In the genomic region with DNA sequence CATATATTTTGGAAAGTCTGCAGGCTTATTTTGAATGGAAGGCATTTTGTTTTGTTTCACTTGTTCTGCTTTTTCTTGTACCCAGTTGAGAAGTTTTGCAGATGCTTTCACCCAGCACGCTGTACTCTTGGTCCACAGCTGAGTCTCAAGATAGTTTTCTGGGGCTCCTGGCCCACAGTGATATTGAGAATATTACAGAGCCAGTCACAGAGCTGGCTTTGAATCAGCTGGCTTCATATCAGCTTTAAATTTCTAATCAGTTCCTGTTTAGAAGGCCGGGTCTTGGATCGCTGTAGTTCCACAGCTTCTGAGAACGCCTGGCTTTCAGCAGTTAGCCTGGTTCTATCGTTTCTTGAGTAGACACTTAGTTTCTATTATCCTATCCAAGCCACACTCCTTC, we compare ENCODE assay signal across 27 cellular contexts. TPM values are rescaled to one million over a fixed set of nuclear protein-coding genes. Genes with fewer than 3 reads are reported as not detected.
DNase-seq lines count a peak whose midpoint lies in the region; ATAC-seq lines count a peak whose summit lies in the region.
"Had no signal": no experiment of that assay in that cellular context is flagged by ENCODE, and none has a peak within 500 bp of the region (broad histone marks: within the 10 kb centered on the region; RNA-seq: fewer than 3 reads in every experiment).

No MANE protein-coding gene starts in this region.

- H3K4me3 ChIP-seq in CD4-positive, CD25-positive, alpha-beta regulatory T cell (ENCODE audit: low read depth, low read length): no peak overlapping the region
- H3K4me3 ChIP-seq: esophagus muscularis mucosa, pancreas, stomach, thyroid gland had no signal

- H3K4me3 Mint-ChIP-seq in activated CD4-positive, alpha-beta T cell treated with anti-CD3 and anti-CD28 coated beads, Interleukin-2, amount 10 ng/mL, durations not matched to agents 24 days and 14 days: peak overlapping the region; percentile 69
- peak overlapping the region in 3 of 4 donors; percentile 19 to 77 (median 47) for H3K4me3 Mint-ChIP-seq in CD4-positive, CD25-positive, alpha-beta regulatory T cell
- H3K4me3 Mint-ChIP-seq in activated CD4-positive, alpha-beta memory T cell treated with anti-CD3 and anti-CD28 coated beads for 36 hours: peak overlapping the region; percentile 71
- H3K4me3 Mint-ChIP-seq in activated naive CD8-positive, alpha-beta T cell treated with anti-CD3 and anti-CD28 coated beads, Interleukin-2, amount 50 U/mL, for 24 hours: peak overlapping the region; percentile 58
- H3K4me3 Mint-ChIP-seq: brain, memory B cell, neural crest cell, WTC11 had no signal

- peaks cover 32% of the 10 kb centered on the region for H3K4me1 Mint-ChIP-seq in activated CD4-positive, alpha-beta T cell treated with anti-CD3 and anti-CD28 coated beads, Interleukin-2, amount 10 ng/mL, durations not matched to agents 24 days and 14 days
- peaks cover 0 to 27% (median 6%) of the 10 kb centered on the region in 4 donors for H3K4me1 Mint-ChIP-seq in CD4-positive, CD25-positive, alpha-beta regulatory T cell
- H3K4me1 Mint-ChIP-seq in activated CD4-positive, alpha-beta memory T cell treated with anti-CD3 and anti-CD28 coated beads for 36 hours (ENCODE audit: low read depth): peaks cover 37% of the 10 kb centered on the region
- H3K4me1 Mint-ChIP-seq in activated naive CD8-positive, alpha-beta T cell treated with anti-CD3 and anti-CD28 coated beads, Interleukin-2, amount 50 U/mL, for 24 hours: peaks cover 28% of the 10 kb centered on the region
- H3K4me1 Mint-ChIP-seq: brain, memory B cell had no signal

- ATAC-seq in CD4-positive, CD25-positive, alpha-beta regulatory T cell (ENCODE audit: low read depth in 2 of 2): no peak
- ATAC-seq in activated naive CD8-positive, alpha-beta T cell treated with anti-CD3 and anti-CD28 coated beads, Interleukin-2, amount 50 U/mL, for 24 hours: no peak
- ATAC-seq: left lobe of liver, WTC11 had no signal

- H3K27me3 ChIP-seq in CD4-positive, CD25-positive, alpha-beta regulatory T cell (ENCODE audit: control insufficient read depth, insufficient read depth, low read length): peaks cover 3% of the 10 kb centered on the region
- H3K27me3 ChIP-seq: pancreas, thyroid gland had no signal

- intact Hi-C loops in activated CD4-positive, alpha-beta T cell treated with anti-CD3 and anti-CD28 coated beads, Interleukin-2, amount 10 ng/mL, durations not matched to agents 24 days and 14 days (cut with micrococcal nuclease): no loop called here
- intact Hi-C loops in activated CD4-positive, alpha-beta memory T cell treated with anti-CD3 and anti-CD28 coated beads for 36 hours (cut with micrococcal nuclease): no loop called here

- H3K4me1 ChIP-seq in CD4-positive, CD25-positive, alpha-beta regulatory T cell (ENCODE audit: control insufficient read depth, insufficient read depth, low read length, poor library complexity, severe bottlenecking): no peaks in the 10 kb centered on the region
- H3K4me1 ChIP-seq: esophagus muscularis mucosa, pancreas, stomach, thyroid gland had no signal

- H3K27ac Mint-ChIP-seq in activated CD4-positive, alpha-beta T cell treated with anti-CD3 and anti-CD28 coated beads, Interleukin-2, amount 10 ng/mL, durations not matched to agents 24 days and 14 days: peak overlapping the region; percentile 0
- H3K27ac Mint-ChIP-seq in CD4-positive, CD25-positive, alpha-beta regulatory T cell: peak overlapping the region in 1 of 3 donors; percentile 84
- H3K27ac Mint-ChIP-seq in activated CD4-positive, alpha-beta memory T cell treated with anti-CD3 and anti-CD28 coated beads for 36 hours: peak overlapping the region; percentile 70
- H3K27ac Mint-ChIP-seq in activated naive CD8-positive, alpha-beta T cell treated with anti-CD3 and anti-CD28 coated beads, Interleukin-2, amount 50 U/mL, for 24 hours: peak overlapping the region; percentile 53
- H3K27ac Mint-ChIP-seq: brain, memory B cell, WTC11 had no signal

- H3K36me3 ChIP-seq in CD4-positive, CD25-positive, alpha-beta regulatory T cell (ENCODE audit: control insufficient read depth, insufficient read depth, low read length): no peaks in the 10 kb centered on the region
- H3K36me3 ChIP-seq: esophagus muscularis mucosa, pancreas, stomach, thyroid gland had no signal

- no peaks in the 10 kb centered on the region for H3K9me3 Mint-ChIP-seq in activated CD4-positive, alpha-beta T cell treated with anti-CD3 and anti-CD28 coated beads, Interleukin-2, amount 10 ng/mL, durations not matched to agents 24 days and 14 days
- H3K9me3 Mint-ChIP-seq in CD4-positive, CD25-positive, alpha-beta regulatory T cell: no peaks in the 10 kb centered on the region
- peaks cover 3% of the 10 kb centered on the region for H3K9me3 Mint-ChIP-seq in activated CD4-positive, alpha-beta memory T cell treated with anti-CD3 and anti-CD28 coated beads for 36 hours
- no peaks in the 10 kb centered on the region for H3K9me3 Mint-ChIP-seq in activated naive CD8-positive, alpha-beta T cell treated with anti-CD3 and anti-CD28 coated beads, Interleukin-2, amount 50 U/mL, for 24 hours
- H3K9me3 Mint-ChIP-seq: WTC11 had no signal

- no peaks in the 10 kb centered on the region for H3K9me3 ChIP-seq in CD4-positive, CD25-positive, alpha-beta regulatory T cell (ENCODE audit: control insufficient read depth in 2 of 2, low read length in 2 of 2)
- H3K9me3 ChIP-seq: pancreas, stomach, thyroid gland had no signal

- POLR2A ChIA-PET in activated CD4-positive, alpha-beta memory T cell treated with anti-CD3 and anti-CD28 coated beads for 36 hours (lab: Charles Lee): interaction anchor here (1.0 kb wide), 1 partner anchor 28 kb away, joined by 3 read pairs; no protein-coding TSS in a partner anchor

- no peaks in the 10 kb centered on the region for H3K27me3 Mint-ChIP-seq in activated CD4-positive, alpha-beta T cell treated with anti-CD3 and anti-CD28 coated beads, Interleukin-2, amount 10 ng/mL, durations not matched to agents 24 days and 14 days
- peaks cover 15% of the 10 kb centered on the region for H3K27me3 Mint-ChIP-seq in CD4-positive, CD25-positive, alpha-beta regulatory T cell
- no peaks in the 10 kb centered on the region for H3K27me3 Mint-ChIP-seq in activated CD4-positive, alpha-beta memory T cell treated with anti-CD3 and anti-CD28 coated beads for 36 hours
- no peaks in the 10 kb centered on the region for H3K27me3 Mint-ChIP-seq in activated naive CD8-positive, alpha-beta T cell treated with anti-CD3 and anti-CD28 coated beads, Interleukin-2, amount 50 U/mL, for 24 hours

- CTCF ChIA-PET in activated CD4-positive, alpha-beta memory T cell treated with anti-CD3 and anti-CD28 coated beads for 36 hours (lab: Charles Lee): interaction anchor here (1.0 to 1.3 kb wide), 3 partner anchors 9 to 129 kb away, joined by 3 to 5 read pairs (median 5); no protein-coding TSS in a partner anchor

- peaks cover 6% of the 10 kb centered on the region for H3K36me3 Mint-ChIP-seq in activated CD4-positive, alpha-beta T cell treated with anti-CD3 and anti-CD28 coated beads, Interleukin-2, amount 10 ng/mL, durations not matched to agents 24 days and 14 days (ENCODE audit: low read depth)
- H3K36me3 Mint-ChIP-seq in CD4-positive, CD25-positive, alpha-beta regulatory T cell: no peaks in the 10 kb centered on the region
- peaks cover 2% of the 10 kb centered on the region for H3K36me3 Mint-ChIP-seq in activated CD4-positive, alpha-beta memory T cell treated with anti-CD3 and anti-CD28 coated beads for 36 hours
- H3K36me3 Mint-ChIP-seq in activated naive CD8-positive, alpha-beta T cell treated with anti-CD3 and anti-CD28 coated beads, Interleukin-2, amount 50 U/mL, for 24 hours (ENCODE audit: low read depth): no peaks in the 10 kb centered on the region
- H3K36me3 Mint-ChIP-seq: WTC11 had no signal

- DNase-seq in activated CD4-positive, alpha-beta T cell treated with anti-CD3 and anti-CD28 coated beads, Interleukin-2, amount 10 ng/mL, durations not matched to agents 24 days and 14 days: no peak
- DNase-seq in activated CD4-positive, alpha-beta T cell treated with anti-CD3 and anti-CD28 coated beads, Interleukin-2, amount 50 U/mL, for 48 hours: no peak
- DNase-seq in CD4-positive, CD25-positive, alpha-beta regulatory T cell: no peak
- DNase-seq in activated CD4-positive, alpha-beta memory T cell treated with anti-CD3 and anti-CD28 coated beads for 36 hours: no peak
- no peak for DNase-seq in activated naive CD8-positive, alpha-beta T cell treated with anti-CD3 and anti-CD28 coated beads, Interleukin-2, amount 50 U/mL, for 24 hours
- DNase-seq in NCI-H128 (lab: John Stamatoyannopoulos, UW; ENCODE audit: unreplicated experiment) (no peak), DMS79 (lab: John Stamatoyannopoulos, UW) (no peak), DMS153 treated with DMSO at 0.1 percent for 48 hours (lab: John Stamatoyannopoulos, UW; ENCODE audit: unreplicated experiment) (no peak)
- DNase-seq: amniotic stem cell; cerebellar nuclear complex; EL; foreskin fibroblast; NCI-H1048; NCI-H1694; pancreas; retina; small intestine; stimulated activated CD4-positive, alpha-beta T cell treated with anti-CD3 and anti-CD28 coated beads, Interleukin-1b, Interleukin-23, amount 100 ng/mL, for 48 hours; stomach; SW 1271; thyroid gland had no signal

- no peak overlapping the region for H3K27ac ChIP-seq in CD4-positive, CD25-positive, alpha-beta regulatory T cell (ENCODE audit: insufficient read depth, low read length, poor library complexity, severe bottlenecking)
- H3K27ac ChIP-seq: esophagus muscularis mucosa, pancreas, stomach, thyroid gland had no signal

RNA-seq across cellular contexts. Expression of gene PARP11, which starts 32.5 kb away (rescaled TPM):
- 11.4 and 14.8 TPM in 2 replicates for total RNA-seq in activated CD4-positive, alpha-beta T cell treated with anti-CD3 and anti-CD28 coated beads, Interleukin-2, amount 10 ng/mL, durations not matched to agents 24 days and 14 days
- 16.1 TPM for total RNA-seq in CD4-positive, CD25-positive, alpha-beta regulatory T cell
- polyA plus RNA-seq in CD4-positive, CD25-positive, alpha-beta regulatory T cell: 10 to 100 TPM in 1 of 4 donors, 1 to 10 TPM in 3; 5.2 to 11.3 (median 6.4) TPM
- 10 to 100 TPM; 16.6 to 17.8 TPM for total RNA-seq in activated CD4-positive, alpha-beta memory T cell treated with anti-CD3 and anti-CD28 coated beads for 36 hours
